15 cellular contexts compared by ENCODE assay signal in the genomic region with DNA sequence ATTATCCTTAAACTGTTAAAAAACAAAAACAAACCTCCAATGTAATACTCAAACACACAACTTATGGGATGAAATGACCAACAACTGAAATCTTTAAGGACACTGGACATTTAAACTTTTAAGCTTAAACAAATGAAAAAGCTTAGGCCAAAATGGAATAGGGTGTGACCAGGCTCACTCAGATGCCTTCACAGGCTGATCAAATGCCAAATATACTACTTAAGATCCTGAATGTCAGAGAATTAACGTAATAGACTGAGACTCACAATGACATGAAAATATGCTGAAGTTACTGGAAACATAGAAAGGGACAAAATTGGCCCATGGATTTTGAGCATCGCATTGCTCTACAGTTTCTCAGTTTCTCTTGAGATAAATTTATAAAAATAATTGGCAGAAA.
DNase-seq lines count a peak whose midpoint lies in the region; ATAC-seq and TF ChIP-seq lines count a peak whose summit lies in the region.
"Had no signal": no experiment of that assay in that cellular context is flagged by ENCODE, and none has a peak within 500 bp of the region (broad histone marks: within the 10 kb centered on the region; RNA-seq: fewer than 3 reads in every experiment).

No MANE protein-coding gene starts in this region.

- no peak overlapping the region for H4K8ac ChIP-seq in mesenchymal stem cell (ENCODE audit: low read length)

- no peaks in the 10 kb centered on the region for H3K4me1 ChIP-seq in mesenchymal stem cell (ENCODE audit: control insufficient read depth, insufficient read depth, low read depth, low read length)
- H3K4me1 ChIP-seq in esophagus muscularis mucosa = no peaks in the 10 kb centered on the region
- no peaks in the 10 kb centered on the region for H3K4me1 ChIP-seq in CD8-positive, alpha-beta memory T cell (ENCODE audit: insufficient read depth, low read length)
- H3K4me1 ChIP-seq: BE2C had no signal

- H2BK15ac ChIP-seq in mesenchymal stem cell (ENCODE audit: low read depth, poor library complexity, severe bottlenecking) = no peak overlapping the region

- H3K9me3 ChIP-seq in mesenchymal stem cell (ENCODE audit: control insufficient read depth, low read length) = no peaks in the 10 kb centered on the region
- H3K9me3 ChIP-seq in esophagus muscularis mucosa = no peaks in the 10 kb centered on the region
- H3K9me3 ChIP-seq in CD8-positive, alpha-beta memory T cell (ENCODE audit: low read length) = no peaks in the 10 kb centered on the region
- H3K9me3 ChIP-seq: BE2C had no signal

- H3K27ac ChIP-seq in epithelial cell of prostate = peak overlapping the region; percentile 14
- H3K27ac ChIP-seq in mesenchymal stem cell (ENCODE audit: low read length, poor library complexity, severe bottlenecking) = no peak overlapping the region
- no peak overlapping the region for H3K27ac ChIP-seq in esophagus muscularis mucosa (replicated peaks in 1 of 4)
- H3K27ac ChIP-seq in CD8-positive, alpha-beta memory T cell (ENCODE audit: low read depth, low read length) = no peak overlapping the region
- H3K27ac ChIP-seq: C4-2B had no signal

- no peaks in the 10 kb centered on the region for H3K9me3 Mint-ChIP-seq in HFFc6
- no peaks in the 10 kb centered on the region for H3K9me3 Mint-ChIP-seq in activated T-helper 1 cell treated with anti-CD3 and anti-CD28 coated beads, Interleukin-12 subunit alpha, Interleukin-12 subunit beta, Interleukin-2, Interleukin-4 antibody, amounts not matched to agents 30 ng/mL and 10 ng/mL and 1 ng/mL, durations not matched to agents 14 hours and 24 hours and 36 hours
- H3K9me3 Mint-ChIP-seq in CD8-positive, alpha-beta memory T cell = no peaks in the 10 kb centered on the region
- H3K9me3 Mint-ChIP-seq: CD4-positive, alpha-beta memory T cell had no signal

- no peak overlapping the region for H2BK12ac ChIP-seq in mesenchymal stem cell (ENCODE audit: low read length in 2 of 2)

- no peaks in the 10 kb centered on the region for H3K27me3 Mint-ChIP-seq in HFFc6 (ENCODE audit: insufficient read depth)
- H3K27me3 Mint-ChIP-seq in activated T-helper 1 cell treated with anti-CD3 and anti-CD28 coated beads, Interleukin-12 subunit alpha, Interleukin-12 subunit beta, Interleukin-2, Interleukin-4 antibody, amounts not matched to agents 30 ng/mL and 10 ng/mL and 1 ng/mL, durations not matched to agents 14 hours and 24 hours and 36 hours (ENCODE audit: insufficient read depth) = peaks cover 1% of the 10 kb centered on the region
- H3K27me3 Mint-ChIP-seq in CD8-positive, alpha-beta memory T cell = no peaks in the 10 kb centered on the region
- H3K27me3 Mint-ChIP-seq: CD4-positive, alpha-beta memory T cell; IgD-negative memory B cell had no signal

- peak overlapping the region; percentile 1 for H3K9ac ChIP-seq in mesenchymal stem cell (ENCODE audit: low read length)

- H2BK120ac ChIP-seq in mesenchymal stem cell (ENCODE audit: low read depth, low read length) = no peak overlapping the region

- no peak overlapping the region for H3K4me3 Mint-ChIP-seq in HFFc6
- H3K4me3 Mint-ChIP-seq in activated T-helper 1 cell treated with anti-CD3 and anti-CD28 coated beads, Interleukin-12 subunit alpha, Interleukin-12 subunit beta, Interleukin-2, Interleukin-4 antibody, amounts not matched to agents 30 ng/mL and 10 ng/mL and 1 ng/mL, durations not matched to agents 14 hours and 24 hours and 36 hours = no peak overlapping the region
- no peak overlapping the region for H3K4me3 Mint-ChIP-seq in CD8-positive, alpha-beta memory T cell
- H3K4me3 Mint-ChIP-seq: CD4-positive, alpha-beta memory T cell; IgD-negative memory B cell had no signal

- no peak overlapping the region for H2AFZ ChIP-seq in mesenchymal stem cell (ENCODE audit: low read depth, low read length)

- no peak overlapping the region for H2BK5ac ChIP-seq in mesenchymal stem cell (ENCODE audit: low read depth, low read length, poor library complexity, severe bottlenecking)

- no peak overlapping the region for H3K4me2 ChIP-seq in mesenchymal stem cell (ENCODE audit: low read length, poor library complexity, severe bottlenecking)

- no peak overlapping the region for H3K4ac ChIP-seq in mesenchymal stem cell (ENCODE audit: low read depth in 1 of 2, low read length in 2 of 2)

- H3K79me1 ChIP-seq in mesenchymal stem cell (replicated peaks; ENCODE audit: low read length, poor library complexity, severe bottlenecking) = no peaks in the 10 kb centered on the region

- H3K36me3 Mint-ChIP-seq in HFFc6 (ENCODE audit: low read depth) = peaks cover 24% of the 10 kb centered on the region
- no peaks in the 10 kb centered on the region for H3K36me3 Mint-ChIP-seq in activated T-helper 1 cell treated with anti-CD3 and anti-CD28 coated beads, Interleukin-12 subunit alpha, Interleukin-12 subunit beta, Interleukin-2, Interleukin-4 antibody, amounts not matched to agents 30 ng/mL and 10 ng/mL and 1 ng/mL, durations not matched to agents 14 hours and 24 hours and 36 hours (ENCODE audit: low read depth)
- H3K36me3 Mint-ChIP-seq in CD8-positive, alpha-beta memory T cell = no peaks in the 10 kb centered on the region
- H3K36me3 Mint-ChIP-seq: CD4-positive, alpha-beta memory T cell had no signal

- no peak overlapping the region for H3K23ac ChIP-seq in mesenchymal stem cell (ENCODE audit: low read length in 2 of 2)

- no peak for ATAC-seq in GM21526 (IDR thresholded peaks at IDR 0.05; ENCODE audit: low FRiP score, unreplicated experiment)

- H4K91ac ChIP-seq in mesenchymal stem cell (ENCODE audit: low read length) = no peak overlapping the region

- CTCF ChIA-PET in CD8-positive, alpha-beta memory T cell (lab: Charles Lee) = no interaction called here

- TF ChIP-seq CTCF in HFFc6 (IDR thresholded peaks at IDR 0.05) (no peak), esophagus muscularis mucosa (IDR thresholded peaks at IDR 0.05) (no peak)

- intact Hi-C loops in esophagus muscularis mucosa (cut with DNase I) = no loop called here
- intact Hi-C loops in activated T-helper 1 cell treated with anti-CD3 and anti-CD28 coated beads, Interleukin-12 subunit alpha, Interleukin-12 subunit beta, Interleukin-2, Interleukin-4 antibody, amounts not matched to agents 30 ng/mL and 10 ng/mL and 1 ng/mL, durations not matched to agents 14 hours and 24 hours and 36 hours (cut with micrococcal nuclease) = loop anchor here (5.0 kb wide), 2 partner anchors 93 to 383 kb away; no protein-coding TSS in a partner anchor

- POLR2A ChIA-PET in CD8-positive, alpha-beta memory T cell (lab: Charles Lee) = no interaction called here

- H3K14ac ChIP-seq in mesenchymal stem cell (ENCODE audit: low read length in 2 of 2) = no peak overlapping the region

- H3K4me3 ChIP-seq in mesenchymal stem cell (ENCODE audit: insufficient read depth in 1 of 2, low read depth in 1 of 2, low read length in 2 of 2) (no peak overlapping the region), esophagus muscularis mucosa (no peak overlapping the region)
- no peak overlapping the region for H3K4me3 ChIP-seq in CD8-positive, alpha-beta memory T cell (ENCODE audit: low read length)

- TF ChIP-seq POLR2A in esophagus muscularis mucosa (IDR thresholded peaks at IDR 0.05; ENCODE audit: low read depth) = no peak

- peaks cover 87% of the 10 kb centered on the region for H3K4me1 Mint-ChIP-seq in HFFc6 (ENCODE audit: low read depth)
- no peaks in the 10 kb centered on the region for H3K4me1 Mint-ChIP-seq in activated T-helper 1 cell treated with anti-CD3 and anti-CD28 coated beads, Interleukin-12 subunit alpha, Interleukin-12 subunit beta, Interleukin-2, Interleukin-4 antibody, amounts not matched to agents 30 ng/mL and 10 ng/mL and 1 ng/mL, durations not matched to agents 14 hours and 24 hours and 36 hours (ENCODE audit: low read depth)
- H3K4me1 Mint-ChIP-seq in CD8-positive, alpha-beta memory T cell = peaks cover 2 to 8% (median 6%) of the 10 kb centered on the region in 3 donors
- H3K4me1 Mint-ChIP-seq: CD4-positive, alpha-beta memory T cell; IgD-negative memory B cell had no signal

- WGBS in mesenchymal stem cell = 100% methylated on average over 2 of the region's 2 CpGs
- 96% methylated on average over 2 of the region's 2 CpGs for WGBS in esophagus muscularis mucosa

- H3K27ac Mint-ChIP-seq in HFFc6 = peak overlapping the region; percentile 67; the same call in 1 of the 2 replicates
- H3K27ac Mint-ChIP-seq in activated T-helper 1 cell treated with anti-CD3 and anti-CD28 coated beads, Interleukin-12 subunit alpha, Interleukin-12 subunit beta, Interleukin-2, Interleukin-4 antibody, amounts not matched to agents 30 ng/mL and 10 ng/mL and 1 ng/mL, durations not matched to agents 14 hours and 24 hours and 36 hours = no peak overlapping the region
- no peak overlapping the region for H3K27ac Mint-ChIP-seq in CD8-positive, alpha-beta memory T cell
- H3K27ac Mint-ChIP-seq: CD4-positive, alpha-beta memory T cell; IgD-negative memory B cell had no signal

- H3K27me3 ChIP-seq in mesenchymal stem cell (ENCODE audit: control insufficient read depth in 1 of 2, insufficient read depth in 1 of 2, low read length in 2 of 2) (no peaks in the 10 kb centered on the region), esophagus muscularis mucosa (no peaks in the 10 kb centered on the region)
- H3K27me3 ChIP-seq in CD8-positive, alpha-beta memory T cell (ENCODE audit: insufficient read depth, low read length, poor library complexity, severe bottlenecking) = no peaks in the 10 kb centered on the region

- no peak overlapping the region for H3K18ac ChIP-seq in mesenchymal stem cell (ENCODE audit: low read depth in 1 of 2, low read length in 2 of 2)

- no peak for TF ChIP-seq EP300 in esophagus muscularis mucosa (IDR thresholded peaks at IDR 0.05)

- DNase-seq in HFFc6 (no peak), epithelial cell of prostate (ENCODE audit: low read depth, low spot score) (no peak), mesenchymal stem cell (no peak), esophagus muscularis mucosa (ENCODE audit: extremely low spot score) (no peak)
- no peak for DNase-seq in activated T-helper 1 cell treated with anti-CD3 and anti-CD28 coated beads, Interleukin-12 subunit alpha, Interleukin-12 subunit beta, Interleukin-2, Interleukin-4 antibody, amounts not matched to agents 30 ng/mL and 10 ng/mL and 1 ng/mL, durations not matched to agents 14 hours and 24 hours and 36 hours (ENCODE audit: low spot score)
- no peak for DNase-seq in CD8-positive, alpha-beta memory T cell
- DNase-seq: BE2C; CD4-positive, alpha-beta memory T cell; COR-L47; DND-41; GDM1; H7 had no signal

- H3K36me3 ChIP-seq in mesenchymal stem cell (ENCODE audit: control insufficient read depth in 1 of 2, insufficient read depth in 2 of 2, low read depth in 1 of 2, low read length in 2 of 2) (peaks cover 0 to 29% of the 10 kb centered on the region in 2 experiments), esophagus muscularis mucosa (no peaks in the 10 kb centered on the region)
- no peaks in the 10 kb centered on the region for H3K36me3 ChIP-seq in CD8-positive, alpha-beta memory T cell (ENCODE audit: insufficient read depth, low read length)
- H3K36me3 ChIP-seq: BE2C had no signal

- H2AK5ac ChIP-seq in mesenchymal stem cell (ENCODE audit: low read length, severe bottlenecking) = no peak overlapping the region
